ENCODE assay signal across 8 cellular contexts in genomic region chr14:20684662-20685456, GRCh38. TPM values are rescaled to one million over a fixed set of nuclear protein-coding genes. Genes with fewer than 3 reads are reported as not detected.
A peak's percentile ranks its signal among the peaks of the same experiment; 100 is the strongest.
DNase-seq lines count a peak whose midpoint lies in the region; ATAC-seq and TF ChIP-seq lines count a peak whose summit lies in the region.

No MANE protein-coding gene starts in this region.

- peaks cover 6% of the 10 kb centered on the region for H3K36me3 Mint-ChIP-seq in endothelial cell (ENCODE audit: low read depth, unreplicated experiment)

- H3K4me1 ChIP-seq in DOHH2 (ENCODE audit: control insufficient read depth, low read length) = peaks cover 40% of the 10 kb centered on the region

- H3K9me3 ChIP-seq in DOHH2 (ENCODE audit: control insufficient read depth, insufficient read depth, low read length) = no peaks in the 10 kb centered on the region

- DNase-seq in NCI-H226 (peak; percentile 17), endothelial cell (ENCODE audit: low spot score) (peak; percentile 18), myocyte (ENCODE audit: low read depth) (peak; percentile 14), activated gamma-delta T cell treated with Interleukin-2 at 50 U/mL for 16 hours (no peak), NCI-H1930 (lab: John Stamatoyannopoulos, UW) (no peak)
- no peak for DNase-seq in activated CD8-positive, alpha-beta memory T cell treated with anti-CD3 and anti-CD28 coated beads, Interleukin-2, amount 50 U/mL, for 48 hours

- H3F3A ChIP-seq in DOHH2 (ENCODE audit: control insufficient read depth, insufficient read depth) = peaks cover 31% of the 10 kb centered on the region

- peaks cover 6% of the 10 kb centered on the region for H3K4me1 Mint-ChIP-seq in endothelial cell (ENCODE audit: unreplicated experiment)

- peak overlapping the region; percentile 95 for H3K4me2 ChIP-seq in DOHH2 (ENCODE audit: low read length)

- H3K4me3 Mint-ChIP-seq in endothelial cell (ENCODE audit: unreplicated experiment) = peak overlapping the region; percentile 90

- peak overlapping the region; percentile 96 for H3K4me3 ChIP-seq in DOHH2 (ENCODE audit: low read length)

- H3K79me2 ChIP-seq in DOHH2 (ENCODE audit: control insufficient read depth, low read length) = no peaks in the 10 kb centered on the region

- no peaks in the 10 kb centered on the region; the same call in 1 of the 2 replicates for H3K27me3 ChIP-seq in DOHH2 (ENCODE audit: control insufficient read depth, low read length)

- H3K36me3 ChIP-seq in DOHH2 (ENCODE audit: control insufficient read depth, low read length) = no peaks in the 10 kb centered on the region

- ATAC-seq in HG02840 (IDR thresholded peaks at IDR 0.05; ENCODE audit: low FRiP score, unreplicated experiment) = no peak

- H3K9me2 ChIP-seq in DOHH2 (replicated peaks; ENCODE audit: control insufficient read depth, low read length) = no peaks in the 10 kb centered on the region

- no peak for TF ChIP-seq CTCF in DOHH2 (IDR thresholded peaks at IDR 0.05; ENCODE audit: low read depth, low read length, poor library complexity, severe bottlenecking)
- no peak for TF ChIP-seq CTCF in endothelial cell (IDR thresholded peaks at IDR 0.05; ENCODE audit: unreplicated experiment)

- H3K27ac Mint-ChIP-seq in endothelial cell (ENCODE audit: unreplicated experiment) = no peak overlapping the region

- H3K9me3 Mint-ChIP-seq in endothelial cell (ENCODE audit: unreplicated experiment) = no peaks in the 10 kb centered on the region

- H3K27me3 Mint-ChIP-seq in endothelial cell (ENCODE audit: unreplicated experiment) = peaks cover 16% of the 10 kb centered on the region

- no peak overlapping the region for H3K27ac ChIP-seq in DOHH2 (ENCODE audit: low read depth, low read length)

- no peaks in the 10 kb centered on the region for H4K20me1 ChIP-seq in DOHH2 (ENCODE audit: control insufficient read depth, insufficient read depth, low read depth, low read length)

RNA-seq across cellular contexts. Expression of gene RNASE4, which starts 0.5 kb away (rescaled TPM):
- total RNA-seq in endothelial cell (ENCODE audit: unreplicated experiment) (1.0 TPM), myocyte (4.7 and 7.2 TPM in 2 replicates)
- polyA plus RNA-seq in myocyte (2012) = 16.3 TPM

RNA-seq across cellular contexts. Expression of gene ANG, which starts 3.7 kb away (rescaled TPM):
- total RNA-seq in endothelial cell (ENCODE audit: unreplicated experiment) (6.5 TPM), myocyte (0.42 and 1.4 TPM in 2 replicates)
- polyA plus RNA-seq in myocyte (2012) = 6.7 TPM

RNA-seq across cellular contexts. Expression of gene OR6S1, which starts 43.4 kb away (rescaled TPM):
- total RNA-seq in endothelial cell (ENCODE audit: unreplicated experiment) (not detected), myocyte (not detected in 2 replicates)
- polyA plus RNA-seq in myocyte (2012) = not detected

Comparison
In these comparisons a context has a peak if more than half of its experiments do, and no peak if none do; other contexts are left out.
1. DNase-seq: peak in NCI-H226 (single experiment), endothelial cell (single experiment) and myocyte (single experiment); none in activated gamma-delta T cell treated with Interleukin-2 at 50 U/mL for 16 hours (single experiment), activated CD8-positive, alpha-beta memory T cell treated with anti-CD3 and anti-CD28 coated beads, Interleukin-2, amount 50 U/mL, for 48 hours (single experiment) and NCI-H1930 (0 of 2).